1 cellular context compared by ENCODE assay signal in genomic region chr9:34611811-34612787, GRCh38.
TF ChIP-seq lines count a peak whose summit lies in the region.

Gene RPP25L, minus strand, starts transcription at chr9:34612097. Its CDS starts 801 bp downstream, at chr9:34611296.

TF ChIP-seq in HepG2, 621 proteins besides CTCF, POLR2A, EP300 and RAD21 (continued from another document):
- TF ChIP-seq KMT2B (CRISPR knock-in tag; IDR thresholded peaks at IDR 0.05): 0 out of 2 replicates have a peak, but pooled peaks have one; percentile 51
- TF ChIP-seq HMGXB3 (CRISPR knock-in tag; IDR thresholded peaks at IDR 0.05; ENCODE audit: borderline replicate concordance): peak; percentile 79; the same call in 1 of the 2 replicates
- TF ChIP-seq ZMAT3 (CRISPR knock-in tag; conservative IDR thresholded peaks at IDR 0.05): peak; percentile 84; the same call in 1 of the 2 replicates
- peak; percentile 17; the same call in 1 of the 2 replicates for TF ChIP-seq ZNF691 (CRISPR knock-in tag; IDR thresholded peaks at IDR 0.05; ENCODE audit: borderline replicate concordance, low read depth)
- no peak for TF ChIP-seq ZNF883 (CRISPR knock-in tag; IDR thresholded peaks at IDR 0.05; ENCODE audit: not compliant biosample characterization)
- TF ChIP-seq ZMYM3 (CRISPR knock-in tag; IDR thresholded peaks at IDR 0.05): peak; percentile 43
- TF ChIP-seq ZNF7 (CRISPR knock-in tag; IDR thresholded peaks at IDR 0.05): no peak
- peak; percentile 63 for TF ChIP-seq KMT2A (CRISPR knock-in tag; IDR thresholded peaks at IDR 0.05)
- TF ChIP-seq, protein P1, sequence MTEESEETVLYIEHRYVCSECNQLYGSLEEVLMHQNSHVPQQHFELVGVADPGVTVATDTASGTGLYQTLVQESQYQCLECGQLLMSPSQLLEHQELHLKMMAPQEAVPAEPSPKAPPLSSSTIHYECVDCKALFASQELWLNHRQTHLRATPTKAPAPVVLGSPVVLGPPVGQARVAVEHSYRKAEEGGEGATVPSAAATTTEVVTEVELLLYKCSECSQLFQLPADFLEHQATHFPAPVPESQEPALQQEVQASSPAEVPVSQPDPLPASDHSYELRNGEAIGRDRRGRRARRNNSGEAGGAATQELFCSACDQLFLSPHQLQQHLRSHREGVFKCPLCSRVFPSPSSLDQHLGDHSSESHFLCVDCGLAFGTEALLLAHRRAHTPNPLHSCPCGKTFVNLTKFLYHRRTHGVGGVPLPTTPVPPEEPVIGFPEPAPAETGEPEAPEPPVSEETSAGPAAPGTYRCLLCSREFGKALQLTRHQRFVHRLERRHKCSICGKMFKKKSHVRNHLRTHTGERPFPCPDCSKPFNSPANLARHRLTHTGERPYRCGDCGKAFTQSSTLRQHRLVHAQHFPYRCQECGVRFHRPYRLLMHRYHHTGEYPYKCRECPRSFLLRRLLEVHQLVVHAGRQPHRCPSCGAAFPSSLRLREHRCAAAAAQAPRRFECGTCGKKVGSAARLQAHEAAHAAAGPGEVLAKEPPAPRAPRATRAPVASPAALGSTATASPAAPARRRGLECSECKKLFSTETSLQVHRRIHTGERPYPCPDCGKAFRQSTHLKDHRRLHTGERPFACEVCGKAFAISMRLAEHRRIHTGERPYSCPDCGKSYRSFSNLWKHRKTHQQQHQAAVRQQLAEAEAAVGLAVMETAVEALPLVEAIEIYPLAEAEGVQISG (CRISPR knock-in tag; IDR thresholded peaks at IDR 0.05): peak; percentile 88
- TF ChIP-seq SP1 (IDR thresholded peaks at IDR 0.05): no peak
- TF ChIP-seq SP1 (CRISPR knock-in tag; IDR thresholded peaks at IDR 0.05): peak; percentile 68
- peak; percentile 26; the same call in 1 of the 2 replicates for TF ChIP-seq ZNF350 (CRISPR knock-in tag; IDR thresholded peaks at IDR 0.05; ENCODE audit: borderline replicate concordance, low read depth)
- TF ChIP-seq RXRA (CRISPR knock-in tag; IDR thresholded peaks at IDR 0.05): peak; percentile 24; the same call in 1 of the 2 replicates
- TF ChIP-seq PHF5A (CRISPR knock-in tag; IDR thresholded peaks at IDR 0.05; ENCODE audit: low read depth, unreplicated experiment): peak; percentile 14
- TF ChIP-seq ZNF547 (CRISPR knock-in tag; IDR thresholded peaks at IDR 0.05): peak; percentile 72; the same call in 1 of the 2 replicates
- TF ChIP-seq FOXO1 (CRISPR knock-in tag; IDR thresholded peaks at IDR 0.05): peak; percentile 22; the same call in 1 of the 2 replicates
- TF ChIP-seq HOXA3 (CRISPR knock-in tag; IDR thresholded peaks at IDR 0.05): peak; percentile 42
